In genomic region chr1:21289700-21290545, GRCh38 we compare ENCODE assay signal across 8 cellular contexts. TPM values are rescaled to one million over a fixed set of nuclear protein-coding genes. Genes with fewer than 3 reads are reported as not detected.
A peak's percentile ranks its signal among the peaks of the same experiment; 100 is the strongest.
DNase-seq lines count a peak whose midpoint lies in the region; ATAC-seq and TF ChIP-seq lines count a peak whose summit lies in the region.

Gene ECE1, minus strand, starts transcription at chr1:21290463. Its CDS starts 49 bp downstream, at chr1:21290414.

- H3K4me3 ChIP-seq in foreskin fibroblast (ENCODE audit: low read depth in 1 of 2, low read length in 2 of 2) (peak within 1 kb of the TSS; percentile 69 to 83), neuronal stem cell (ENCODE audit: low read length in 2 of 2) (peak within 1 kb of the TSS; percentile 47 to 80)

- peak within 1 kb of the TSS; percentile 8 for H2AK5ac ChIP-seq in neuronal stem cell (ENCODE audit: low read depth, low read length)

- H3K4me1 ChIP-seq in neuronal stem cell (ENCODE audit: control insufficient read depth in 2 of 2, insufficient read depth in 1 of 2, low read depth in 1 of 2, low read length in 2 of 2): peaks cover 10 to 20% of the 10 kb centered on the region in 2 donors

- H3K14ac ChIP-seq in neuronal stem cell (ENCODE audit: low read length): peak within 1 kb of the TSS; percentile 74

- H3K27me3 ChIP-seq in neuronal stem cell (ENCODE audit: control insufficient read depth in 3 of 3, insufficient read depth in 3 of 3, low read depth in 1 of 3, low read length in 3 of 3): peaks cover 0 to 24% (median 0%) of the 10 kb centered on the region in 3 experiments

- intact Hi-C loops in activated T-helper 2 cell treated with anti-CD3 and anti-CD28 coated beads, Interferon-gamma antibody, Interleukin-2, Interleukin-4, amounts not matched to agents 10 μg/mL and 5 μg/mL and 100 μg/mL, durations not matched to agents 14 hours and 24 hours and 36 hours (cut with micrococcal nuclease): loop anchor here (5.0 to 10.0 kb wide), 2 partner anchors 295 to 492 kb away; partner anchors contain the start of gene USP48

- no peaks in the 10 kb centered on the region for H3K9me3 Mint-ChIP-seq in activated T-helper 2 cell treated with anti-CD3 and anti-CD28 coated beads, Interferon-gamma antibody, Interleukin-2, Interleukin-4, amounts not matched to agents 10 μg/mL and 5 μg/mL and 100 μg/mL, durations not matched to agents 14 hours and 24 hours and 36 hours

- H3K4me1 Mint-ChIP-seq in activated T-helper 2 cell treated with anti-CD3 and anti-CD28 coated beads, Interferon-gamma antibody, Interleukin-2, Interleukin-4, amounts not matched to agents 10 μg/mL and 5 μg/mL and 100 μg/mL, durations not matched to agents 14 hours and 24 hours and 36 hours (ENCODE audit: low read depth): peaks cover 45% of the 10 kb centered on the region

- no peak within 1 kb of the TSS for H2BK120ac ChIP-seq in neuronal stem cell (ENCODE audit: low read depth, low read length)

- H4K8ac ChIP-seq in neuronal stem cell (ENCODE audit: low read depth, low read length): no peak within 1 kb of the TSS

- TF ChIP-seq CTCF in GM10266 (IDR thresholded peaks at IDR 0.05; ENCODE audit: control insufficient read depth, insufficient read depth, low read depth, missing control alignments): no peak
- TF ChIP-seq CTCF in foreskin fibroblast (IDR thresholded peaks at IDR 0.05; ENCODE audit: low read depth, low read length): no peak

- WGBS in neuronal stem cell (ENCODE audit: extremely low coverage in 2 of 2, insufficient read length in 2 of 2, insufficient replicate concordance in 1 of 2), 2 donors: no CpG with 5 or more reads among the region's 90 CpGs

- H3K27me3 Mint-ChIP-seq in activated T-helper 2 cell treated with anti-CD3 and anti-CD28 coated beads, Interferon-gamma antibody, Interleukin-2, Interleukin-4, amounts not matched to agents 10 μg/mL and 5 μg/mL and 100 μg/mL, durations not matched to agents 14 hours and 24 hours and 36 hours (ENCODE audit: low read depth): no peaks in the 10 kb centered on the region

- H3K27ac ChIP-seq in neuronal stem cell (replicated peaks; ENCODE audit: low read length): no peak within 1 kb of the TSS

- no peaks in the 10 kb centered on the region for H3K36me3 ChIP-seq in neuronal stem cell (replicated peaks in 1 of 2; ENCODE audit: control insufficient read depth in 2 of 2, insufficient read depth in 2 of 2, low read length in 2 of 2)

- peak within 1 kb of the TSS; percentile 84 for H3K4me3 Mint-ChIP-seq in activated T-helper 2 cell treated with anti-CD3 and anti-CD28 coated beads, Interferon-gamma antibody, Interleukin-2, Interleukin-4, amounts not matched to agents 10 μg/mL and 5 μg/mL and 100 μg/mL, durations not matched to agents 14 hours and 24 hours and 36 hours (ENCODE audit: low read depth)

- no peaks in the 10 kb centered on the region for H3K79me1 ChIP-seq in neuronal stem cell (ENCODE audit: low read depth, low read length)

- peaks cover 19% of the 10 kb centered on the region for H3K36me3 Mint-ChIP-seq in activated T-helper 2 cell treated with anti-CD3 and anti-CD28 coated beads, Interferon-gamma antibody, Interleukin-2, Interleukin-4, amounts not matched to agents 10 μg/mL and 5 μg/mL and 100 μg/mL, durations not matched to agents 14 hours and 24 hours and 36 hours (ENCODE audit: low read depth)

- peak within 1 kb of the TSS; percentile 80 for H2AFZ ChIP-seq in neuronal stem cell (ENCODE audit: low read length)

- peak within 1 kb of the TSS; percentile 38 for H3K23ac ChIP-seq in neuronal stem cell (ENCODE audit: low read depth, low read length, poor library complexity)

- H2BK12ac ChIP-seq in neuronal stem cell (ENCODE audit: low read length): no peak within 1 kb of the TSS

- H4K91ac ChIP-seq in neuronal stem cell (ENCODE audit: low read depth, low read length, poor library complexity): no peak within 1 kb of the TSS

- peak within 1 kb of the TSS; percentile 70 for H2BK15ac ChIP-seq in neuronal stem cell (ENCODE audit: low read length)

- H3K4me2 ChIP-seq in neuronal stem cell (ENCODE audit: insufficient read depth, low read length, poor library complexity, severe bottlenecking): peak within 1 kb of the TSS; percentile 94

- no peak within 1 kb of the TSS for H3K4ac ChIP-seq in neuronal stem cell (ENCODE audit: low read length)

- peak within 1 kb of the TSS; percentile 76 for H3K27ac Mint-ChIP-seq in activated T-helper 2 cell treated with anti-CD3 and anti-CD28 coated beads, Interferon-gamma antibody, Interleukin-2, Interleukin-4, amounts not matched to agents 10 μg/mL and 5 μg/mL and 100 μg/mL, durations not matched to agents 14 hours and 24 hours and 36 hours

- ATAC-seq in GM18517 (IDR thresholded peaks at IDR 0.05; ENCODE audit: unreplicated experiment) (no peak), GM19023 (IDR thresholded peaks at IDR 0.05; ENCODE audit: unreplicated experiment) (no peak), GM21786 (IDR thresholded peaks at IDR 0.05; ENCODE audit: unreplicated experiment) (no peak)

- DNase-seq in GM10266 (ENCODE audit: extremely low spot score) (peak; percentile 55), NCI-H460 (ENCODE audit: extremely low read depth, low read depth) (no peak), foreskin fibroblast (peak in 1 of 2 donors; percentile 75), neuronal stem cell (ENCODE audit: low spot score) (no peak)
- DNase-seq in activated T-helper 2 cell treated with anti-CD3 and anti-CD28 coated beads, Interferon-gamma antibody, Interleukin-2, Interleukin-4, amounts not matched to agents 10 μg/mL and 5 μg/mL and 100 μg/mL, durations not matched to agents 14 hours and 24 hours and 36 hours (ENCODE audit: low spot score): peak; percentile 29

- H3K18ac ChIP-seq in neuronal stem cell (ENCODE audit: low read length): peak within 1 kb of the TSS; percentile 98

- H3K9me3 ChIP-seq in neuronal stem cell (replicated peaks in 1 of 2; ENCODE audit: control insufficient read depth in 2 of 2, insufficient read depth in 1 of 2, low read depth in 1 of 2, low read length in 2 of 2): no peaks in the 10 kb centered on the region

- H2BK5ac ChIP-seq in neuronal stem cell (ENCODE audit: low read length): no peak within 1 kb of the TSS

- H3K9ac ChIP-seq in neuronal stem cell (ENCODE audit: low read depth, low read length, poor library complexity): peak within 1 kb of the TSS; percentile 95

RNA-seq across cellular contexts. Expression of gene ECE1, which starts in this region (rescaled TPM):
- total RNA-seq in NCI-H460 (2014; rRNA removed; shearing (Covaris generic)): 72.8 and 79.5 TPM in 2 replicates
- polyA plus RNA-seq in NCI-H460 (2014; cell fraction: nucleus; rRNA removed): 51.6 and 72.7 TPM in 2 replicates
- 94.1 and 97.0 TPM in 2 replicates for total RNA-seq in activated T-helper 2 cell treated with anti-CD3 and anti-CD28 coated beads, Interferon-gamma antibody, Interleukin-2, Interleukin-4, amounts not matched to agents 10 μg/mL and 5 μg/mL and 100 μg/mL, durations not matched to agents 14 hours and 24 hours and 36 hours
- 10.7 TPM for polyA plus RNA-seq in neuronal stem cell (2013, experiment 1 of 2)
- polyA plus RNA-seq in neuronal stem cell (2013, experiment 2 of 2): 10.7 TPM

Comparison
In these comparisons a context has a peak if more than half of its experiments do, and no peak if none do; other contexts are left out.
1. DNase-seq: peak in GM10266 (single experiment) and activated T-helper 2 cell treated with anti-CD3 and anti-CD28 coated beads, Interferon-gamma antibody, Interleukin-2, Interleukin-4, amounts not matched to agents 10 μg/mL and 5 μg/mL and 100 μg/mL, durations not matched to agents 14 hours and 24 hours and 36 hours (single experiment); none in NCI-H460 (single experiment) and neuronal stem cell (single experiment).